ENCODE assay signal across 13 cellular contexts in genomic region chr16:89050119-89050867, GRCh38. TPM values are rescaled to one million over a fixed set of nuclear protein-coding genes. Genes with fewer than 3 reads are reported as not detected.
DNase-seq lines count a peak whose midpoint lies in the region; ATAC-seq, FAIRE-seq and TF ChIP-seq lines count a peak whose summit lies in the region.
"Had no signal": no experiment of that assay in that cellular context is flagged by ENCODE, and none has a peak within 500 bp of the region (broad histone marks: within the 10 kb centered on the region; RNA-seq: fewer than 3 reads in every experiment).

No MANE protein-coding gene starts in this region.

- ATAC-seq in heart left ventricle (no peak), RWPE2 (ENCODE audit: low read depth) (no peak), HepG2 (no peak)
- no peak for ATAC-seq in stimulated activated effector memory CD8-positive, alpha-beta T cell treated with anti-CD3 and anti-CD28 coated beads, Interleukin-12 subunit alpha, Interleukin-12 subunit beta, amount 100 ng/mL, for 72 hours
- ATAC-seq: K562 had no signal

- CTCF ChIA-PET in HepG2 (lab: Yijun Ruan, JAX; ENCODE audit: low intra/inter-chr PET ratio, low total read pairs), result no interaction called here

- H3K27ac Mint-ChIP-seq in stimulated activated effector memory CD8-positive, alpha-beta T cell treated with anti-CD3 and anti-CD28 coated beads, Interleukin-12 subunit alpha, Interleukin-12 subunit beta, amount 100 ng/mL, for 72 hours, result peak overlapping the region; percentile 63

- TF ChIP-seq POLR2A in heart left ventricle (IDR thresholded peaks at IDR 0.05) (no peak), HepG2 (IDR thresholded peaks at IDR 0.05; ENCODE audit: insufficient read depth in 1 of 2, low read depth in 2 of 2, low read length in 2 of 2) (no peak), stomach (IDR thresholded peaks at IDR 0.05) (no peak), prostate gland (IDR thresholded peaks at IDR 0.05) (no peak)

- FAIRE-seq in HepG2 (lab: Jason Lieb, UNC) (no peak), D721Med (lab: Jason Lieb, UNC) (no peak)
- FAIRE-seq: A204.1, G401.6, K562 had no signal

- no TSS peak for BruUV-seq in HepG2 (replicated peaks; lab: Mats Ljungman, UMichigan)

- DNase-seq in heart left ventricle (peak in 3 of 5 donors; percentile 14 to 58 (median 17)), left ventricle myocardium inferior (no peak), RWPE2 (ENCODE audit: low spot score) (peak; percentile 65), HepG2 (ENCODE audit: low spot score) (no peak), stomach (no peak), prostate gland (ENCODE audit: low spot score) (no peak), D721Med (ENCODE audit: insufficient read length, low spot score) (no peak)
- DNase-seq in stimulated activated effector memory CD8-positive, alpha-beta T cell treated with anti-CD3 and anti-CD28 coated beads, Interleukin-12 subunit alpha, Interleukin-12 subunit beta, amount 100 ng/mL, for 72 hours (ENCODE audit: low spot score in 2 of 2), result no peak
- DNase-seq: NCI-H510A had no signal

- H3K9me3 ChIP-seq in heart left ventricle (no peaks in the 10 kb centered on the region), left ventricle myocardium inferior (replicated peaks) (no peaks in the 10 kb centered on the region), RWPE2 (ENCODE audit: severe bottlenecking) (no peaks in the 10 kb centered on the region), HepG2 (ENCODE audit: low read length) (no peaks in the 10 kb centered on the region), stomach (no peaks in the 10 kb centered on the region), prostate gland (no peaks in the 10 kb centered on the region)

- TF ChIP-seq CTCF in heart left ventricle (IDR thresholded peaks at IDR 0.05) (no peak), left ventricle myocardium inferior (IDR thresholded peaks at IDR 0.05; ENCODE audit: borderline replicate concordance) (no peak), RWPE2 (IDR thresholded peaks at IDR 0.05; ENCODE audit: poor library complexity, severe bottlenecking) (no peak), HepG2 (CRISPR knock-in tag; IDR thresholded peaks at IDR 0.05) (no peak), stomach (IDR thresholded peaks at IDR 0.05) (no peak), prostate gland (IDR thresholded peaks at IDR 0.05) (no peak), D721Med (IDR thresholded peaks at IDR 0.05; ENCODE audit: insufficient read depth, missing control alignments) (no peak)

- H3K79me2 ChIP-seq in HepG2 (ENCODE audit: insufficient read depth, low read length), result no peaks in the 10 kb centered on the region

- H3K4me3 Mint-ChIP-seq in stimulated activated effector memory CD8-positive, alpha-beta T cell treated with anti-CD3 and anti-CD28 coated beads, Interleukin-12 subunit alpha, Interleukin-12 subunit beta, amount 100 ng/mL, for 72 hours, result no peak overlapping the region

- TF ChIP-seq EP300 in HepG2 (IDR thresholded peaks at IDR 0.05; ENCODE audit: low read depth in 2 of 2, low read length in 2 of 2), result no peak
- TF ChIP-seq EP300 in HepG2 (CRISPR knock-in tag; IDR thresholded peaks at IDR 0.05; ENCODE audit: borderline replicate concordance), result no peak
- TF ChIP-seq EP300 in stomach (IDR thresholded peaks at IDR 0.05), result no peak

- POLR2A ChIA-PET in HepG2 (lab: Yijun Ruan, JAX), result no interaction called here

- WGBS in heart left ventricle, 4 donors, result 66 to 79% (median 74%) methylated on average over 5 to 21 of the region's 21 CpGs
- WGBS in HepG2 (ENCODE audit: low lambda C conversion rate), result 37% methylated on average over 16 of the region's 21 CpGs
- 74 to 87% (median 82%) methylated on average over 6 to 21 of the region's 21 CpGs for WGBS in stomach, 5 donors
- 73% methylated on average over 16 of the region's 21 CpGs for WGBS in prostate gland

- TF ChIP-seq RAD21 in HepG2 (CRISPR knock-in tag; IDR thresholded peaks at IDR 0.05), result no peak

- H3K36me3 ChIP-seq in heart left ventricle (no peaks in the 10 kb centered on the region), left ventricle myocardium inferior (no peaks in the 10 kb centered on the region), RWPE2 (ENCODE audit: low read depth) (no peaks in the 10 kb centered on the region), HepG2 (replicated peaks in 1 of 2; ENCODE audit: control insufficient read depth in 1 of 2, insufficient read depth in 2 of 2, low read length in 2 of 2) (no peaks in the 10 kb centered on the region), stomach (no peaks in the 10 kb centered on the region), prostate gland (no peaks in the 10 kb centered on the region)

- H3K4me3 ChIP-seq in heart left ventricle (peak overlapping the region in 1 of 12 donors; percentile 14), left ventricle myocardium inferior (no peak overlapping the region), RWPE2 (ENCODE audit: severe bottlenecking) (no peak overlapping the region), HepG2 (replicated peaks in 1 of 3; ENCODE audit: insufficient read depth in 1 of 3, low read depth in 2 of 3, low read length in 3 of 3) (no peak overlapping the region), stomach (no peak overlapping the region), prostate gland (no peak overlapping the region)
- H3K4me3 ChIP-seq: K562 had no signal

- H3K27ac ChIP-seq in heart left ventricle, result no peak overlapping the region
- H3K27ac ChIP-seq in left ventricle myocardium inferior (replicated peaks), result no peak overlapping the region
- H3K27ac ChIP-seq in RWPE2 (ENCODE audit: poor library complexity, severe bottlenecking), result no peak overlapping the region
- no peak overlapping the region for H3K27ac ChIP-seq in HepG2 (ENCODE audit: extremely low read length, insufficient read depth, low read length)
- H3K27ac ChIP-seq in stomach, result no peak overlapping the region
- H3K27ac ChIP-seq in prostate gland, result no peak overlapping the region
- H3K27ac ChIP-seq: C4-2B had no signal

- H2AFZ ChIP-seq in HepG2 (ENCODE audit: low read length), result no peak overlapping the region

- no peaks in the 10 kb centered on the region for H3K4me1 ChIP-seq in heart left ventricle
- no peaks in the 10 kb centered on the region for H3K4me1 ChIP-seq in left ventricle myocardium inferior
- H3K4me1 ChIP-seq in RWPE2 (ENCODE audit: insufficient read depth, poor library complexity, severe bottlenecking), result no peaks in the 10 kb centered on the region
- peaks cover 20% of the 10 kb centered on the region for H3K4me1 ChIP-seq in HepG2 (ENCODE audit: insufficient read depth, low read length)
- H3K4me1 ChIP-seq in stomach, result peaks cover 0 to 26% (median 23%) of the 10 kb centered on the region in 4 donors
- no peaks in the 10 kb centered on the region for H3K4me1 ChIP-seq in prostate gland (replicated peaks)

- H3K9ac ChIP-seq in HepG2 (ENCODE audit: insufficient read depth, low read depth, low read length), result no peak overlapping the region

- in situ Hi-C loops in HepG2 (cut with HindIII; ENCODE audit: extremely low pct_ligation_motif_present, low pct_unique_long_range_greater_than_20kb), result no loop called here

- intact Hi-C loops in heart left ventricle (cut with DNase I) (no loop called here), left ventricle myocardium inferior (cut with micrococcal nuclease) (no loop called here), HepG2 (cut with micrococcal nuclease; ENCODE audit: unreplicated experiment) (no loop called here), stomach (cut with DNase I; ENCODE audit: low total_unique reads) (no loop called here), prostate gland (cut with DNase I) (no loop called here)

- peaks cover 15 to 72% (median 31%) of the 10 kb centered on the region in 9 donors for H3K27me3 ChIP-seq in heart left ventricle
- peaks cover 100% of the 10 kb centered on the region for H3K27me3 ChIP-seq in left ventricle myocardium inferior (ENCODE audit: low read depth)
- H3K27me3 ChIP-seq in RWPE2 (ENCODE audit: insufficient read depth, poor library complexity, severe bottlenecking), result peaks cover 11% of the 10 kb centered on the region
- peaks cover 31 to 91% of the 10 kb centered on the region in 2 experiments for H3K27me3 ChIP-seq in HepG2 (ENCODE audit: control insufficient read depth in 1 of 2, insufficient read depth in 2 of 2, low read length in 2 of 2)
- peaks cover 4 to 88% (median 5%) of the 10 kb centered on the region in 3 donors for H3K27me3 ChIP-seq in stomach
- no peaks in the 10 kb centered on the region for H3K27me3 ChIP-seq in prostate gland (replicated peaks; ENCODE audit: insufficient read depth)

- no peaks in the 10 kb centered on the region for H3K4me1 Mint-ChIP-seq in stimulated activated effector memory CD8-positive, alpha-beta T cell treated with anti-CD3 and anti-CD28 coated beads, Interleukin-12 subunit alpha, Interleukin-12 subunit beta, amount 100 ng/mL, for 72 hours

- no peak overlapping the region for H3K4me2 ChIP-seq in HepG2 (ENCODE audit: low read depth, low read length)

- H3K36me3 Mint-ChIP-seq in stimulated activated effector memory CD8-positive, alpha-beta T cell treated with anti-CD3 and anti-CD28 coated beads, Interleukin-12 subunit alpha, Interleukin-12 subunit beta, amount 100 ng/mL, for 72 hours, result peaks cover 6% of the 10 kb centered on the region

- peaks cover 3% of the 10 kb centered on the region for H3K9me3 Mint-ChIP-seq in stimulated activated effector memory CD8-positive, alpha-beta T cell treated with anti-CD3 and anti-CD28 coated beads, Interleukin-12 subunit alpha, Interleukin-12 subunit beta, amount 100 ng/mL, for 72 hours

- no peaks in the 10 kb centered on the region for H4K20me1 ChIP-seq in HepG2 (ENCODE audit: insufficient read depth, low read length)

RNA-seq across cellular contexts. Expression of gene ACSF3, which starts 43.4 kb away (rescaled TPM):
- total RNA-seq in heart left ventricle, result 10 to 100 TPM; 10.3 to 26.3 (median 19.3) TPM
- 10 to 100 TPM; 12.2 to 22.9 TPM for polyA plus RNA-seq in heart left ventricle
- total RNA-seq in left ventricle myocardium inferior, result 16.7 TPM
- 23.5 and 30.6 TPM in 2 replicates for total RNA-seq in HepG2 (2016; rRNA removed; fragmentation: Illumina TruSeq; extraction: Trizol)
- 13.8 and 14.5 TPM in 2 replicates for total RNA-seq in HepG2 (2016; cell fraction: cytosol; rRNA removed; fragmentation: Illumina TruSeq; extraction: Trizol; ENCODE audit: low read depth)
- total RNA-seq in HepG2 (2016; cell fraction: insoluble cytoplasmic fraction; rRNA removed; fragmentation: Illumina TruSeq; extraction: Trizol), result 22.1 and 29.1 TPM in 2 replicates
- 23.0 and 24.3 TPM in 2 replicates for total RNA-seq in HepG2 (2016; cell fraction: membrane; rRNA removed; fragmentation: Illumina TruSeq; extraction: Trizol)
- 19.3 and 21.6 TPM in 2 replicates for total RNA-seq in HepG2 (2016; cell fraction: nucleus; rRNA removed; fragmentation: Illumina TruSeq; extraction: Trizol)
- polyA plus RNA-seq in HepG2 (2011; rRNA removed), result 14.9 and 16.5 TPM in 2 replicates
- 11.3 and 15.5 TPM in 2 replicates for polyA plus RNA-seq in HepG2 (2011; cell fraction: cytosol; rRNA removed)
- 31.3 and 34.0 TPM in 2 replicates for polyA plus RNA-seq in HepG2 (2011; cell fraction: nucleus; rRNA removed)
- 16.6 and 17.2 TPM in 2 replicates for polyA plus RNA-seq in HepG2 (2012)
- 6.9 and 9.7 TPM in 2 replicates for polyA plus RNA-seq in HepG2 (2016; cell fraction: cytosol; fragmentation: Illumina TruSeq; extraction: Trizol; ENCODE audit: low read depth)
- 21.8 and 22.0 TPM in 2 replicates for polyA plus RNA-seq in HepG2 (2016; cell fraction: insoluble cytoplasmic fraction; fragmentation: Illumina TruSeq; extraction: Trizol; ENCODE audit: low read depth)
- polyA plus RNA-seq in HepG2 (2016; cell fraction: membrane; fragmentation: Illumina TruSeq; extraction: Trizol; ENCODE audit: low read depth), result 11.2 and 13.0 TPM in 2 replicates
- polyA plus RNA-seq in HepG2 (2016; cell fraction: nucleus; fragmentation: Illumina TruSeq; extraction: Trizol; ENCODE audit: insufficient read depth, low read depth), result 37.2 and 38.9 TPM in 2 replicates
- polyA minus RNA-seq in HepG2 (2011; rRNA and poly(A)+ RNA removed; ENCODE audit: low replicate concordance), result 46.7 and 47.0 TPM in 2 replicates
- polyA minus RNA-seq in HepG2 (2011; cell fraction: cytosol; rRNA and poly(A)+ RNA removed), result 22.4 and 32.0 TPM in 2 replicates
- polyA minus RNA-seq in HepG2 (2011; cell fraction: nucleus; rRNA and poly(A)+ RNA removed), result 35.9 and 36.8 TPM in 2 replicates
- 100 to 1,000 TPM in 1 of 5 donors, 10 to 100 TPM in 4; 16.9 to 265 (median 27.7) TPM for total RNA-seq in stomach
- 10 to 100 TPM; 29.4 to 33.2 (median 31.9) TPM for polyA plus RNA-seq in stomach
- 10 to 100 TPM; 42.1 to 80.5 TPM for total RNA-seq in prostate gland

Comparison
In these comparisons a context has a peak if more than half of its experiments do, and no peak if none do; other contexts are left out.
1. DNase-seq: peak in heart left ventricle (3 of 5) and RWPE2 (single experiment); none in left ventricle myocardium inferior (single experiment), HepG2 (single experiment), stimulated activated effector memory CD8-positive, alpha-beta T cell treated with anti-CD3 and anti-CD28 coated beads, Interleukin-12 subunit alpha, Interleukin-12 subunit beta, amount 100 ng/mL, for 72 hours (0 of 2), stomach (single experiment), prostate gland (single experiment) and D721Med (single experiment).